ENCODE assay signal across 1 cellular context in genomic region chr11:73100578-73100977, GRCh38.
TF ChIP-seq lines count a peak whose summit lies in the region.

No MANE protein-coding gene starts in this region.

TF ChIP-seq in WTC11, 78 proteins besides CTCF, POLR2A, EP300 and RAD21 (continued from another document):
- TF ChIP-seq HMGXB4 (CRISPR knock-in tag; IDR thresholded peaks at IDR 0.05): no peak
- TF ChIP-seq ZNF423 (CRISPR knock-in tag; IDR thresholded peaks at IDR 0.05): no peak
- TF ChIP-seq KAT7 (CRISPR knock-in tag; IDR thresholded peaks at IDR 0.05; ENCODE audit: borderline replicate concordance): no peak
- no peak for TF ChIP-seq ATF1 (CRISPR knock-in tag; IDR thresholded peaks at IDR 0.05)
- no peak for TF ChIP-seq TCF7 (CRISPR knock-in tag; IDR thresholded peaks at IDR 0.05; ENCODE audit: low read depth)
- TF ChIP-seq PRRX2 (CRISPR knock-in tag; IDR thresholded peaks at IDR 0.05): no peak
